Comparison of ENCODE assay signal across 8 cellular contexts in the genomic region with DNA sequence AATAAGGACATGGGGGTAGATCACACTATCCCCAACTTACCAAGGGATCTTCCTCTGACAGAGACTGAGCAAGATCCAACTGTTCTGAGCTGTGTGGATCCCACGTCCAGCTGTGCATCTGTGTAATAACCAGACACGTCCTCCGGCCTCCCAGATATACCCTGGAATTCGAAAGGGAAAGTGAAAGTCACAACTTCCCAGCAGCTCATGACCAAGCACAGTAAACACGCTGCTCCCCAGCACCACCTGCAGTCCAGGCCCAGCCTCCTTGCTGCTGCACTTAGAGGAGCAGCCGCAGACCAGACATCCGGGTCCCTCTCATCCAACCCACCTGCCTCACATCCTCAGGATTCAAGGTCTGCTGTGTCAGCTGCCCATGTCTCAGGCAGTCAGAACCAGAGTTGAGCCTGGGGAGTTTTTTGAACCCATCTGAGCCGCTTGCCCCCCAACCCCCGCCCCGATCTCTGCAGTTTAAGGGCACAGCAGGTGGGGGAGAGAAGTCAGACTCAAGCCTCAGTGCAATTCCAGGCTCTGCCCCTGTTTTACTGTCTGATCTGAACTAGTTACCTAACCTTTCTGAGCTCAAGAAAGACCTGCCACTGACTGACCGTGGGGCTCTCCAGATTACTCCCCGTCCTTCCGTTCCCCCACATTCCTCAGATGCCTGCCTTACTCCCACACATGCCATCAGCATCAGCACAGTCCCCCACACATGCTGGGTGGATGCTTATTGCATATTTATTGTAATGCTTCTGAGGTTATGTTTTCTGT. TPM values are rescaled to one million over a fixed set of nuclear protein-coding genes. Genes with fewer than 3 reads are reported as not detected.
DNase-seq lines count a peak whose midpoint lies in the region; ATAC-seq and TF ChIP-seq lines count a peak whose summit lies in the region.

Gene APOL2, minus strand, starts transcription at position 127 of the 771 bp plus-strand sequence. CDS start 6,365 bp downstream, outside the sequence.

- H3K36me3 Mint-ChIP-seq in activated CD4-positive, alpha-beta T cell treated with anti-CD3 and anti-CD28 coated beads, Interleukin-2, amount 10 ng/mL, durations not matched to agents 24 days and 14 days (ENCODE audit: low read depth) = peaks cover 39% of the 10 kb centered on the region

- intact Hi-C loops in activated CD4-positive, alpha-beta T cell treated with anti-CD3 and anti-CD28 coated beads, Interleukin-2, amount 10 ng/mL, durations not matched to agents 24 days and 14 days (cut with micrococcal nuclease) = loop anchor here (1.0 to 5.0 kb wide), 4 partner anchors 14 to 243 kb away; partner anchors contain the start of genes APOL1 and TXN2
- intact Hi-C loops in left colon (cut with DNase I, micrococcal nuclease) = no loop called here

- peak within 1 kb of the TSS; percentile 88 for H3K4me3 ChIP-seq in coronary artery

- peaks cover 21% of the 10 kb centered on the region for H3K9me3 Mint-ChIP-seq in activated CD4-positive, alpha-beta T cell treated with anti-CD3 and anti-CD28 coated beads, Interleukin-2, amount 10 ng/mL, durations not matched to agents 24 days and 14 days

- peak within 1 kb of the TSS; percentile 83 to 97 for H3K27ac ChIP-seq in coronary artery

- H3K27me3 Mint-ChIP-seq in activated CD4-positive, alpha-beta T cell treated with anti-CD3 and anti-CD28 coated beads, Interleukin-2, amount 10 ng/mL, durations not matched to agents 24 days and 14 days = peaks cover 2% of the 10 kb centered on the region

- peak; percentile 52 for TF ChIP-seq CTCF in coronary artery (IDR thresholded peaks at IDR 0.05)

- peak; percentile 95 for DNase-seq in Ammon's horn (ENCODE audit: low spot score)
- DNase-seq in NCI-H510A (lab: John Stamatoyannopoulos, UW) = peak; percentile 74
- peak; percentile 96 for DNase-seq in activated CD4-positive, alpha-beta T cell treated with anti-CD3 and anti-CD28 coated beads, Interleukin-2, amount 10 ng/mL, durations not matched to agents 24 days and 14 days
- DNase-seq in coronary artery (ENCODE audit: low spot score) = peak; percentile 91
- DNase-seq in left colon = peak; percentile 88 to 95
- peak; percentile 93 for DNase-seq in stimulated activated CD4-positive, alpha-beta T cell treated with anti-CD3 and anti-CD28 coated beads, Interleukin-1b, Interleukin-23, amount 100 ng/mL, for 48 hours

- peak within 1 kb of the TSS; percentile 94 for H3K27ac Mint-ChIP-seq in activated CD4-positive, alpha-beta T cell treated with anti-CD3 and anti-CD28 coated beads, Interleukin-2, amount 10 ng/mL, durations not matched to agents 24 days and 14 days

- peak within 1 kb of the TSS; percentile 91 for H3K4me3 Mint-ChIP-seq in activated CD4-positive, alpha-beta T cell treated with anti-CD3 and anti-CD28 coated beads, Interleukin-2, amount 10 ng/mL, durations not matched to agents 24 days and 14 days

- H3K4me1 Mint-ChIP-seq in activated CD4-positive, alpha-beta T cell treated with anti-CD3 and anti-CD28 coated beads, Interleukin-2, amount 10 ng/mL, durations not matched to agents 24 days and 14 days = peaks cover 40% of the 10 kb centered on the region

- ATAC-seq in GM19035 (IDR thresholded peaks at IDR 0.05; ENCODE audit: unreplicated experiment) (peak; percentile 75), HG03354 (IDR thresholded peaks at IDR 0.05; ENCODE audit: poor library complexity, severe bottlenecking, unreplicated experiment) (peak; percentile 96), left colon (peak; percentile 96)

RNA-seq across cellular contexts. Expression of gene APOL2, which starts in this region (rescaled TPM):
- 52.0 and 58.6 TPM in 2 replicates for total RNA-seq in activated CD4-positive, alpha-beta T cell treated with anti-CD3 and anti-CD28 coated beads, Interleukin-2, amount 10 ng/mL, durations not matched to agents 24 days and 14 days
- 10 to 100 TPM; 29.8 to 49.0 TPM for total RNA-seq in left colon

Comparison
In these comparisons a context has a peak if more than half of its experiments do, and no peak if none do; other contexts are left out.
1. Peak in every context shown above with its lines: DNase-seq, ATAC-seq, H3K4me3 ChIP-seq and H3K27ac ChIP-seq.